In the genomic region with DNA sequence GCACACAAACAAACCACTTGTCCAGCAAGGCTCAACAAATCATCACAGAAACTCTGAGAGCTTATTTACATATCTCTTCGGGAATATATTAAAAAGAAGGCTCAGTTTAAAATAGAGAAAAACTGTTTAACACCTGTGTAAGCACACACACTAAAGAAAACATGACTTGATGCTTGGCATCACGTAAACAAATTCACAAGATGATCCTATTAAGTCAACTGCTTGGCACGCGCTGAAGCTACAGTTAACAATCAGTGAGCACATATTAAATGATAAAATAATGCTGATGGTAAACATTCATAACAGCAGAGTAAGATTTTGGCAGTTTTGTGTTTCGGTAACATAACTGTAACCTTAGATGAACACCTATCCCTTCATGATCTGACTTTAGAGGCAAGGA, we compare ENCODE assay signal across 32 cellular contexts.
"Had no signal": no experiment of that assay in that cellular context is flagged by ENCODE, and none has a peak within 500 bp of the region (broad histone marks: within the 10 kb centered on the region; RNA-seq: fewer than 3 reads in every experiment).

No MANE protein-coding gene starts in this region.

- ATAC-seq: esophagus mucosa; heart left ventricle; naive thymus-derived CD4-positive, alpha-beta T cell; pancreas; stimulated activated memory B cell treated with anti-CD40 and anti-IgM and Interleukin-4, amounts not matched to agents 10 μg/mL and 1 μg/mL and 100 μg/mL, for 72 hours; stimulated activated naive CD8-positive, alpha-beta T cell treated with anti-CD3 and anti-CD28 coated beads, Interleukin-15, amount 100 ng/mL, for 72 hours had no signal

- H3K4me3 ChIP-seq: ascending aorta, heart left ventricle, pancreas, prostate gland, sigmoid colon, uterus had no signal

- H3K9me3 ChIP-seq: ascending aorta, heart left ventricle, pancreas, prostate gland, sigmoid colon, uterus had no signal

- H3K36me3 ChIP-seq: brain microvascular endothelial cell, uterus had no signal

- H3K27ac Mint-ChIP-seq: activated CD4-positive, alpha-beta memory T cell treated with anti-CD3 and anti-CD28 coated beads, Interleukin-2, amount 10 ng/mL, durations not matched to agents 7 days and 5 days; activated CD4-positive, alpha-beta T cell treated with anti-CD3 and anti-CD28 coated beads, Interleukin-2, amount 10 ng/mL, durations not matched to agents 24 days and 14 days; activated naive CD4-positive, alpha-beta T cell treated with anti-CD3 and anti-CD28 coated beads, Interleukin-2, amount 10 ng/mL, durations not matched to agents 7 days and 5 days; activated naive CD8-positive, alpha-beta T cell treated with anti-CD3 and anti-CD28 coated beads, Interleukin-2, amount 10 ng/mL, durations not matched to agents 7 days and 5 days; activated T-cell treated with anti-CD3 and anti-CD28 coated beads, Interleukin-2, amount 50 U/mL, for 24 hours; endodermal cell; memory B cell; naive thymus-derived CD4-positive, alpha-beta T cell; stimulated activated memory B cell treated with anti-CD40 and anti-IgM and Interleukin-4, amounts not matched to agents 10 μg/mL and 1 μg/mL and 100 μg/mL, for 72 hours; stimulated activated naive CD8-positive, alpha-beta T cell treated with anti-CD3 and anti-CD28 coated beads, Interleukin-15, amount 100 ng/mL, for 72 hours; type B pancreatic cell had no signal

- H3K4me3 Mint-ChIP-seq: activated CD4-positive, alpha-beta memory T cell treated with anti-CD3 and anti-CD28 coated beads, Interleukin-2, amount 10 ng/mL, durations not matched to agents 7 days and 5 days; activated CD4-positive, alpha-beta T cell treated with anti-CD3 and anti-CD28 coated beads, Interleukin-2, amount 10 ng/mL, durations not matched to agents 24 days and 14 days; activated naive CD4-positive, alpha-beta T cell treated with anti-CD3 and anti-CD28 coated beads, Interleukin-2, amount 10 ng/mL, durations not matched to agents 7 days and 5 days; activated naive CD8-positive, alpha-beta T cell treated with anti-CD3 and anti-CD28 coated beads, Interleukin-2, amount 10 ng/mL, durations not matched to agents 7 days and 5 days; activated T-cell treated with anti-CD3 and anti-CD28 coated beads, Interleukin-2, amount 50 U/mL, for 24 hours; endodermal cell; immature natural killer cell; memory B cell; naive thymus-derived CD4-positive, alpha-beta T cell; stimulated activated memory B cell treated with anti-CD40 and anti-IgM and Interleukin-4, amounts not matched to agents 10 μg/mL and 1 μg/mL and 100 μg/mL, for 72 hours; stimulated activated naive CD8-positive, alpha-beta T cell treated with anti-CD3 and anti-CD28 coated beads, Interleukin-15, amount 100 ng/mL, for 72 hours; type B pancreatic cell had no signal

- DNase-seq: activated CD4-positive, alpha-beta memory T cell treated with anti-CD3 and anti-CD28 coated beads, Interleukin-2, amount 10 ng/mL, durations not matched to agents 7 days and 5 days; activated CD4-positive, alpha-beta T cell treated with anti-CD3 and anti-CD28 coated beads, Interleukin-2, amount 10 ng/mL, durations not matched to agents 24 days and 14 days; activated CD4-positive, CD25-positive, alpha-beta regulatory T cell treated with anti-CD3 and anti-CD28 coated beads, Interleukin-2, amount 50 U/mL, for 72 hours; activated CD8-positive, alpha-beta memory T cell treated with anti-CD3 and anti-CD28 coated beads, Interleukin-2, amount 50 U/mL, for 48 hours; activated gamma-delta T cell; activated naive CD4-positive, alpha-beta T cell treated with anti-CD3 and anti-CD28 coated beads, Interleukin-2, amount 10 ng/mL, durations not matched to agents 7 days and 5 days; activated naive CD8-positive, alpha-beta T cell treated with anti-CD3 and anti-CD28 coated beads, Interleukin-2, amount 10 ng/mL, durations not matched to agents 7 days and 5 days; activated T-cell treated with anti-CD3 and anti-CD28 coated beads, Interleukin-2, amount 50 U/mL, for 24 hours; brain microvascular endothelial cell; caudate nucleus; foreskin fibroblast; hypothalamus; immature natural killer cell; midbrain; naive thymus-derived CD4-positive, alpha-beta T cell; sigmoid colon; small intestine; stimulated activated CD4-positive, alpha-beta T cell treated with anti-CD3 and anti-CD28 coated beads, Interleukin-4, amount 100 ng/mL, for 4 hours; stimulated activated CD8-positive, alpha-beta memory T cell treated with anti-CD3 and anti-CD28 coated beads, Interleukin-4, amount 100 ng/mL, for 48 hours; stimulated activated naive CD8-positive, alpha-beta T cell treated with anti-CD3 and anti-CD28 coated beads, Interleukin-15, amount 100 ng/mL, for 72 hours; substantia nigra; T-helper 9 cell; uterus had no signal

- H3K27me3 Mint-ChIP-seq: stimulated activated memory B cell treated with anti-CD40 and anti-IgM and Interleukin-4, amounts not matched to agents 10 μg/mL and 1 μg/mL and 100 μg/mL, for 72 hours had no signal

- H3K27me3 ChIP-seq: ascending aorta, pancreas, sigmoid colon, uterus had no signal

- H3K4me1 Mint-ChIP-seq: endodermal cell had no signal

- H3K27ac ChIP-seq: brain microvascular endothelial cell, pancreas, prostate gland had no signal

- H3K9me3 Mint-ChIP-seq: activated CD4-positive, alpha-beta memory T cell treated with anti-CD3 and anti-CD28 coated beads, Interleukin-2, amount 10 ng/mL, durations not matched to agents 7 days and 5 days; activated CD4-positive, alpha-beta T cell treated with anti-CD3 and anti-CD28 coated beads, Interleukin-2, amount 10 ng/mL, durations not matched to agents 24 days and 14 days; activated naive CD4-positive, alpha-beta T cell treated with anti-CD3 and anti-CD28 coated beads, Interleukin-2, amount 10 ng/mL, durations not matched to agents 7 days and 5 days; activated naive CD8-positive, alpha-beta T cell treated with anti-CD3 and anti-CD28 coated beads, Interleukin-2, amount 10 ng/mL, durations not matched to agents 7 days and 5 days; activated T-cell treated with anti-CD3 and anti-CD28 coated beads, Interleukin-2, amount 50 U/mL, for 24 hours; endodermal cell; immature natural killer cell; memory B cell; stimulated activated memory B cell treated with anti-CD40 and anti-IgM and Interleukin-4, amounts not matched to agents 10 μg/mL and 1 μg/mL and 100 μg/mL, for 72 hours; stimulated activated naive CD8-positive, alpha-beta T cell treated with anti-CD3 and anti-CD28 coated beads, Interleukin-15, amount 100 ng/mL, for 72 hours; type B pancreatic cell had no signal
